In genomic region chr1:13706058-13706457, GRCh38 we compare ENCODE assay signal across 17 cellular contexts. TPM values are rescaled to one million over a fixed set of nuclear protein-coding genes. Genes with fewer than 3 reads are reported as not detected.
A peak's percentile ranks its signal among the peaks of the same experiment; 100 is the strongest.
DNase-seq lines count a peak whose midpoint lies in the region; ATAC-seq and TF ChIP-seq lines count a peak whose summit lies in the region.
"Had no signal": no experiment of that assay in that cellular context is flagged by ENCODE, and none has a peak within 500 bp of the region (broad histone marks: within the 10 kb centered on the region; RNA-seq: fewer than 3 reads in every experiment).

No MANE protein-coding gene starts in this region.

- peak overlapping the region; percentile 84 to 94 (median 90) for H3K27ac Mint-ChIP-seq in IgD-negative memory B cell
- peak overlapping the region; percentile 60 for H3K27ac Mint-ChIP-seq in activated naive CD8-positive, alpha-beta T cell treated with anti-CD3 and anti-CD28 coated beads, Interleukin-2, amount 50 U/mL, for 24 hours
- peak overlapping the region; percentile 43 for H3K27ac Mint-ChIP-seq in nephron progenitor cell

- H3K36me3 ChIP-seq in adrenal gland (replicated peaks in 1 of 2), result no peaks in the 10 kb centered on the region
- H3K36me3 ChIP-seq: uterus had no signal

- peaks cover 50 to 62% (median 60%) of the 10 kb centered on the region in 3 donors for H3K4me1 Mint-ChIP-seq in IgD-negative memory B cell
- peaks cover 80% of the 10 kb centered on the region for H3K4me1 Mint-ChIP-seq in activated naive CD8-positive, alpha-beta T cell treated with anti-CD3 and anti-CD28 coated beads, Interleukin-2, amount 50 U/mL, for 24 hours
- peaks cover 36% of the 10 kb centered on the region for H3K4me1 Mint-ChIP-seq in nephron progenitor cell

- H3K27me3 Mint-ChIP-seq in IgD-negative memory B cell, result no peaks in the 10 kb centered on the region
- H3K27me3 Mint-ChIP-seq in activated naive CD8-positive, alpha-beta T cell treated with anti-CD3 and anti-CD28 coated beads, Interleukin-2, amount 50 U/mL, for 24 hours, result no peaks in the 10 kb centered on the region
- no peaks in the 10 kb centered on the region for H3K27me3 Mint-ChIP-seq in nephron progenitor cell (ENCODE audit: low read depth, poor library complexity)
- H3K27me3 Mint-ChIP-seq: CD8-positive, alpha-beta memory T cell had no signal

- H3K9me3 ChIP-seq in adrenal gland (replicated peaks in 1 of 3), result no peaks in the 10 kb centered on the region
- H3K9me3 ChIP-seq: uterus had no signal

- intact Hi-C loops in adrenal gland (cut with DNase I), result no loop called here

- no peak overlapping the region for H3K27ac ChIP-seq in adrenal gland
- H3K27ac ChIP-seq: uterus had no signal

- H3K9me3 Mint-ChIP-seq in IgD-negative memory B cell, result no peaks in the 10 kb centered on the region
- H3K9me3 Mint-ChIP-seq in activated naive CD8-positive, alpha-beta T cell treated with anti-CD3 and anti-CD28 coated beads, Interleukin-2, amount 50 U/mL, for 24 hours, result no peaks in the 10 kb centered on the region
- H3K9me3 Mint-ChIP-seq in nephron progenitor cell, result no peaks in the 10 kb centered on the region
- H3K9me3 Mint-ChIP-seq: CD8-positive, alpha-beta memory T cell had no signal

- no peaks in the 10 kb centered on the region for H3K27me3 ChIP-seq in adrenal gland
- H3K27me3 ChIP-seq: uterus had no signal

- no peak for ATAC-seq in activated naive CD8-positive, alpha-beta T cell treated with anti-CD3 and anti-CD28 coated beads, Interleukin-2, amount 50 U/mL, for 24 hours
- no peak for ATAC-seq in HG02678 (IDR thresholded peaks at IDR 0.05; ENCODE audit: unreplicated experiment)
- ATAC-seq in HG02885 (IDR thresholded peaks at IDR 0.05; ENCODE audit: poor library complexity, unreplicated experiment), result no peak
- ATAC-seq: Right ventricle myocardium inferior had no signal

- TF ChIP-seq CTCF in nephron progenitor cell (IDR thresholded peaks at IDR 0.05), result no peak
- no peak for TF ChIP-seq CTCF in adrenal gland (IDR thresholded peaks at IDR 0.05)

- H3K4me3 Mint-ChIP-seq in IgD-negative memory B cell (peak overlapping the region in 3 of 4 donors; percentile 58 to 86 (median 65)), nephron progenitor cell (no peak overlapping the region)
- H3K4me3 Mint-ChIP-seq in activated naive CD8-positive, alpha-beta T cell treated with anti-CD3 and anti-CD28 coated beads, Interleukin-2, amount 50 U/mL, for 24 hours, result no peak overlapping the region

- H3K4me3 ChIP-seq in adrenal gland, result no peak overlapping the region
- H3K4me3 ChIP-seq: uterus had no signal

- 79 to 90% (median 83%) methylated on average over 2 of the region's 2 CpGs for WGBS in adrenal gland, 4 donors

- DNase-seq in SKM-1 treated with dmso at 0.1 percent for 144 hours (lab: John Stamatoyannopoulos, UW; ENCODE audit: unreplicated experiment) (peak; percentile 36), SKM-1 (lab: John Stamatoyannopoulos, UW; ENCODE audit: unreplicated experiment) (no peak), nephron progenitor cell (no peak), adrenal gland (no peak)
- no peak for DNase-seq in activated naive CD8-positive, alpha-beta T cell treated with anti-CD3 and anti-CD28 coated beads, Interleukin-2, amount 50 U/mL, for 24 hours
- DNase-seq: activated T-cell treated with anti-CD3 and anti-CD28 coated beads, Interleukin-2, amount 50 U/mL, for 48 hours; amniotic stem cell; CD8-positive, alpha-beta memory T cell; cerebellar nuclear complex; NCI-H1694; NCI-H345; NK-92 treated with Interleukin-12 subunit alpha and Interleukin-12 subunit beta, amount 100 ng/mL, for 24 hours; uterus had no signal

- no peak for TF ChIP-seq POLR2A in adrenal gland (IDR thresholded peaks at IDR 0.05)

- peaks cover 32 to 46% of the 10 kb centered on the region in 2 donors for H3K4me1 ChIP-seq in adrenal gland (replicated peaks in 1 of 2)
- H3K4me1 ChIP-seq: uterus had no signal

- peaks cover 5% of the 10 kb centered on the region for H3K36me3 Mint-ChIP-seq in IgD-negative memory B cell
- H3K36me3 Mint-ChIP-seq in activated naive CD8-positive, alpha-beta T cell treated with anti-CD3 and anti-CD28 coated beads, Interleukin-2, amount 50 U/mL, for 24 hours (ENCODE audit: low read depth), result peaks cover 16% of the 10 kb centered on the region
- H3K36me3 Mint-ChIP-seq in nephron progenitor cell (ENCODE audit: low read depth), result peaks cover 10% of the 10 kb centered on the region

RNA-seq across cellular contexts. Expression of gene PRDM2, which starts 6.1 kb away (rescaled TPM):
- polyA plus RNA-seq in IgD-negative memory B cell (50.3 TPM), adrenal gland (10 to 100 TPM; 12.5 to 29.8 (median 28.2) TPM)
- total RNA-seq in adrenal gland, result 10 to 100 TPM; 17.9 to 45.3 (median 31.4) TPM

Comparison
In these comparisons a context has a peak if more than half of its experiments do, and no peak if none do; other contexts are left out.
1. H3K4me3 Mint-ChIP-seq: peak in IgD-negative memory B cell (3 of 4); none in activated naive CD8-positive, alpha-beta T cell treated with anti-CD3 and anti-CD28 coated beads, Interleukin-2, amount 50 U/mL, for 24 hours (single experiment) and nephron progenitor cell (single experiment).
2. Peak in every context shown above with its lines, with median percentiles within 50 percentile points of each other: H3K27ac Mint-ChIP-seq.